In the genomic region with DNA sequence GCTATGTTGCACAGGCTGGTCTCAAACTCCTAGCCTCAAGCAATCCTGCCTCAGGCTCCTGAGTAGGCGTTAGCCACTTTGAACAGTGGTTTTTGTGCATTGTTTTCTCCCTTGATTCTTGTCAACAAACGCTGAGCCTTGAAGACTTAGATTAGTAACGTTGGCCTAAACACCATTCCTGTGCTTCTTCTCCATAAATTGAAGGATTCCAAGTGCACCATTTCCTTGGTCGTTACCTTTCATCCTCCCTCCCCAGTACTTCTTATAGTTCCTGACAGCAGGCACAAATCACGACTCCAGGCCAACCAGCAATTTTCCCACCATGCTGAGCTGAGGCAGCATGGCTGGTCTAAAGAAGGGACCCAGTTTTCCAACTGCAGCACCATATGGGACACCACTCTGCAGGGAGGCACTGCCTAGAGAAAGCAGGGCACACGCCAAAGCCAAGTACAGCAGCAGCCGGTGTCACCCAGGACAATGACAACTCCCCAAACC, we compare ENCODE assay signal across 21 cellular contexts. TPM values are rescaled to one million over a fixed set of nuclear protein-coding genes. Genes with fewer than 3 reads are reported as not detected.
DNase-seq lines count a peak whose midpoint lies in the region; ATAC-seq, FAIRE-seq and TF ChIP-seq lines count a peak whose summit lies in the region.
"Had no signal": no experiment of that assay in that cellular context is flagged by ENCODE, and none has a peak within 500 bp of the region (broad histone marks: within the 10 kb centered on the region; RNA-seq: fewer than 3 reads in every experiment).

No MANE protein-coding gene starts in this region.

- RAD21 ChIA-PET in GM12878 (lab: Charles Lee; ENCODE audit: unreplicated experiment) = interaction anchor here (1.0 to 4.7 kb wide), 7 partner anchors 26 to 255 kb away, joined by 3 to 148 read pairs (median 4); partner anchors contain the start of gene SMIM29

- H3F3A ChIP-seq in GM23338 (replicated peaks; ENCODE audit: low read depth) = peaks cover 58% of the 10 kb centered on the region

- ATAC-seq in GM23338 (peak; percentile 7; the same call in 1 of the 3 replicates), GM12878 (no peak), GM19324 (IDR thresholded peaks at IDR 0.05; ENCODE audit: low FRiP score, unreplicated experiment) (no peak)

- no peak for DNase-seq in activated naive CD4-positive, alpha-beta T cell treated with anti-CD3 and anti-CD28 coated beads for 36 hours
- no peak for DNase-seq in activated naive CD4-positive, alpha-beta T cell treated with Interleukin-2 at 50 U/mL for 16 hours
- DNase-seq in GM23338 (ENCODE audit: low spot score) (no peak), GM12878 (ENCODE audit: low read depth, low spot score) (no peak), posterior vena cava (ENCODE audit: low spot score) (peak; percentile 70), frontal cortex (ENCODE audit: low spot score in 2 of 2) (no peak), Peyer's patch (no peak)
- DNase-seq: activated CD4-positive, alpha-beta T cell treated with anti-CD3 and anti-CD28 coated beads for 4 hours; activated gamma-delta T cell treated with Interleukin-2 at 50 U/mL for 16 hours; anterior cingulate cortex; central memory CD4-positive, alpha-beta T cell; GF-D8; hippocampal formation; left lung; NCI-H1105 treated with DMSO at 0.1 percent for 48 hours; SHP77 treated with DMSO at 0.1 percent for 48 hours; T-helper 1 cell had no signal

- no TSS peak for BruUV-seq in GM12878 (replicated peaks; lab: Mats Ljungman, UMichigan)

- H3K9me2 ChIP-seq in GM23338 (ENCODE audit: insufficient read depth) = no peaks in the 10 kb centered on the region

- TF ChIP-seq POLR2A in GM12878 (IDR thresholded peaks at IDR 0.05; ENCODE audit: low read depth, low read length) = no peak
- TF ChIP-seq POLR2A in Peyer's patch (IDR thresholded peaks at IDR 0.05) = no peak

- TF ChIP-seq RAD21 in GM12878 (IDR thresholded peaks at IDR 0.05; ENCODE audit: insufficient read depth, low read depth, low read length) = no peak

- TF ChIP-seq EP300 in GM12878 (IDR thresholded peaks at IDR 0.05; ENCODE audit: borderline replicate concordance in 1 of 2, control insufficient read depth in 1 of 2, low read depth in 2 of 2, low read length in 2 of 2) = no peak

- CTCF ChIA-PET in activated naive CD4-positive, alpha-beta T cell treated with anti-CD3 and anti-CD28 coated beads for 36 hours (lab: Charles Lee) = interaction anchor here (3.5 to 5.0 kb wide), 2 partner anchors 168 to 221 kb away, joined by 13 to 54 read pairs; partner anchors contain the start of gene SMIM29
- CTCF ChIA-PET in GM12878 (lab: Yijun Ruan, JAX) = interaction anchor here (0.9 to 5.1 kb wide), 8 partner anchors 8 to 254 kb away, joined by 3 to 180 read pairs (median 20); partner anchors contain the start of genes RPS10 and SMIM29

- H3K4me1 Mint-ChIP-seq in activated naive CD4-positive, alpha-beta T cell treated with anti-CD3 and anti-CD28 coated beads for 36 hours (ENCODE audit: low read depth) = peaks cover 24% of the 10 kb centered on the region
- peaks cover 10% of the 10 kb centered on the region; the same call in 2 of the 3 replicates for H3K4me1 Mint-ChIP-seq in GM23338
- H3K4me1 Mint-ChIP-seq: mesothelial cell of epicardium had no signal

- no peaks in the 10 kb centered on the region for H3K9me3 Mint-ChIP-seq in activated naive CD4-positive, alpha-beta T cell treated with anti-CD3 and anti-CD28 coated beads for 36 hours
- H3K9me3 Mint-ChIP-seq in GM23338 = no peaks in the 10 kb centered on the region; the same call in 2 of the 3 replicates

- H3K79me2 ChIP-seq in GM23338 (replicated peaks; ENCODE audit: insufficient read depth) (peaks cover 26% of the 10 kb centered on the region), GM12878 (ENCODE audit: control insufficient read depth, insufficient read depth, low read length) (peaks cover 7% of the 10 kb centered on the region)

- H4K20me1 ChIP-seq in GM23338 (replicated peaks; ENCODE audit: insufficient read depth) (peaks cover 48% of the 10 kb centered on the region), GM12878 (ENCODE audit: control insufficient read depth, insufficient read depth) (no peaks in the 10 kb centered on the region; the same call in 1 of the 2 replicates)

- H3K27ac Mint-ChIP-seq in activated naive CD4-positive, alpha-beta T cell treated with anti-CD3 and anti-CD28 coated beads for 36 hours = peak overlapping the region; percentile 4
- H3K27ac Mint-ChIP-seq in GM23338 = no peak overlapping the region
- H3K27ac Mint-ChIP-seq: mesothelial cell of epicardium had no signal

- SMC1A ChIA-PET in GM12878 (lab: Charles Lee; ENCODE audit: uncharacterized antibody, unreplicated experiment) = interaction anchor here (2.5 to 7.9 kb wide), 5 partner anchors 8 to 193 kb away, joined by 9 to 152 read pairs (median 27); partner anchors contain the start of genes RPS10 and SMIM29

- H2AFZ ChIP-seq in GM23338 (no peak overlapping the region), GM12878 (ENCODE audit: control insufficient read depth, low read depth, low read length) (no peak overlapping the region)

- H3K9ac ChIP-seq in GM12878 (ENCODE audit: control insufficient read depth, insufficient read depth, low read length) = no peak overlapping the region

- H3K27me3 ChIP-seq in GM23338 (ENCODE audit: insufficient read depth) = no peaks in the 10 kb centered on the region
- H3K27me3 ChIP-seq in GM12878 (replicated peaks in 1 of 2; ENCODE audit: control insufficient read depth in 2 of 2, insufficient read depth in 2 of 2, low read length in 1 of 2) = no peaks in the 10 kb centered on the region
- no peaks in the 10 kb centered on the region for H3K27me3 ChIP-seq in Peyer's patch
- H3K27me3 ChIP-seq: left lung, vagina had no signal

- H3K4me2 ChIP-seq in GM23338 = no peak overlapping the region
- H3K4me2 ChIP-seq in GM12878 (ENCODE audit: control insufficient read depth, insufficient read depth) = no peak overlapping the region

- POLR2A ChIA-PET in GM12878 (lab: Charles Lee) = interaction anchor here (0.6 to 3.5 kb wide), 5 partner anchors 21 to 485 kb away, joined by 3 to 41 read pairs (median 12); partner anchors contain the start of gene SMIM29

- no peak overlapping the region for H3K4me3 ChIP-seq in GM23338
- H3K4me3 ChIP-seq in GM12878 = no peak overlapping the region
- no peak overlapping the region for H3K4me3 ChIP-seq in Peyer's patch
- H3K4me3 ChIP-seq: left lung, vagina had no signal

- intact Hi-C loops in activated naive CD4-positive, alpha-beta T cell treated with anti-CD3 and anti-CD28 coated beads for 36 hours (cut with micrococcal nuclease) = no loop called here
- intact Hi-C loops in GM12878 (cut with micrococcal nuclease; ENCODE audit: unreplicated experiment) = no loop called here
- intact Hi-C loops in posterior vena cava (cut with DNase I) = loop anchor here (2.0 to 5.0 kb wide), 2 partner anchors 220 to 222 kb away; no protein-coding TSS in a partner anchor

- H3K27ac ChIP-seq in GM23338 (ENCODE audit: low read depth) (peak overlapping the region; percentile 85; the same call in 1 of the 2 replicates), GM12878 (ENCODE audit: control insufficient read depth, insufficient read depth) (no peak overlapping the region), Peyer's patch (no peak overlapping the region)
- H3K27ac ChIP-seq: left lung, vagina had no signal

- H3K9me3 ChIP-seq in GM12878 (replicated peaks; ENCODE audit: control insufficient read depth, insufficient read depth, low read length) = no peaks in the 10 kb centered on the region
- H3K9me3 ChIP-seq in Peyer's patch = no peaks in the 10 kb centered on the region
- H3K9me3 ChIP-seq: left lung, vagina had no signal

- H3K4me1 ChIP-seq in GM23338 (ENCODE audit: insufficient read depth) (no peaks in the 10 kb centered on the region), GM12878 (ENCODE audit: control insufficient read depth, insufficient read depth, low read length) (no peaks in the 10 kb centered on the region), Peyer's patch (peaks cover 0 to 13% (median 2%) of the 10 kb centered on the region in 4 donors)

- 88% methylated on average over 7 of the region's 7 CpGs for WGBS in GM12878 (ENCODE audit: insufficient coverage, insufficient replicate concordance, low lambda C conversion rate, missing lambda C conversion rate)

- H3K36me3 ChIP-seq in GM23338 (ENCODE audit: insufficient read depth) (peaks cover 55% of the 10 kb centered on the region), GM12878 (ENCODE audit: control insufficient read depth in 2 of 2, insufficient read depth in 2 of 2, low read length in 1 of 2) (peaks cover 10 to 32% of the 10 kb centered on the region in 2 experiments), Peyer's patch (peaks cover 0 to 57% (median 5%) of the 10 kb centered on the region in 3 donors)

- H3K27me3 Mint-ChIP-seq in activated naive CD4-positive, alpha-beta T cell treated with anti-CD3 and anti-CD28 coated beads for 36 hours (ENCODE audit: low read depth) = no peaks in the 10 kb centered on the region
- H3K27me3 Mint-ChIP-seq in GM23338 (ENCODE audit: insufficient read depth, low read depth, poor library complexity) = peaks cover 12% of the 10 kb centered on the region

- TF ChIP-seq CTCF in GM23338 (conservative IDR thresholded peaks at IDR 0.05; ENCODE audit: low read depth in 2 of 2) = no peak
- TF ChIP-seq CTCF in GM12878 (IDR thresholded peaks at IDR 0.05 in 2 of 3, conservative IDR thresholded peaks at IDR 0.05 in 1 of 3; ENCODE audit: control insufficient read depth in 2 of 3, extremely low read depth in 1 of 3, insufficient read depth in 1 of 3, low read depth in 3 of 3, low read length in 3 of 3) = no peak
- no peak for TF ChIP-seq CTCF in Peyer's patch (IDR thresholded peaks at IDR 0.05)

- no peak overlapping the region for H3K4me3 Mint-ChIP-seq in activated naive CD4-positive, alpha-beta T cell treated with anti-CD3 and anti-CD28 coated beads for 36 hours
- no peak overlapping the region for H3K4me3 Mint-ChIP-seq in GM23338
- H3K4me3 Mint-ChIP-seq: mesothelial cell of epicardium had no signal

- FAIRE-seq in GM12878 (lab: Jason Lieb, UNC) = no peak
- FAIRE-seq in frontal cortex (lab: Jason Lieb, UNC) = no peak
- FAIRE-seq: TTC549 had no signal

- in situ Hi-C loops in GM12878 (cut with MboI) = loop anchor here (5.0 kb wide), 1 partner anchor 175 kb away; no protein-coding TSS in a partner anchor

- peaks cover 51% of the 10 kb centered on the region for H3K36me3 Mint-ChIP-seq in activated naive CD4-positive, alpha-beta T cell treated with anti-CD3 and anti-CD28 coated beads for 36 hours (ENCODE audit: low read depth)
- peaks cover 74% of the 10 kb centered on the region for H3K36me3 Mint-ChIP-seq in GM23338 (ENCODE audit: low read depth)

RNA-seq across cellular contexts. Expression of gene RPS10, which starts 8.9 kb away (rescaled TPM):
- 1,000 to 10,000 TPM; 2,718 to 2,727 TPM for total RNA-seq in activated naive CD4-positive, alpha-beta T cell treated with anti-CD3 and anti-CD28 coated beads for 36 hours
- total RNA-seq in GM23338 (2014; rRNA removed; shearing (Covaris generic)) = 1,675 and 2,175 TPM in 2 replicates
- polyA plus RNA-seq in GM23338 (2016; fragmentation: Nextera tagmentation; extraction: Ambion mirVana) = 1,755 and 1,834 TPM in 2 replicates
- 360 and 401 TPM in 2 replicates for total RNA-seq in GM12878 (2013; cell fraction: nucleolus; rRNA removed)
- total RNA-seq in GM12878 (2014; rRNA removed) = 3,265 and 3,625 TPM in 2 replicates
- total RNA-seq in GM12878 (2014; rRNA removed; fragmentation: Illumina TruSeq; extraction: Trizol) = 3,150 and 3,233 TPM in 2 replicates
- total RNA-seq in GM12878 (2021) = 2,325 and 2,481 TPM in 2 replicates
- 8,423 TPM for polyA plus RNA-seq in GM12878 (2011; ENCODE audit: low read depth)
- polyA plus RNA-seq in GM12878 (2011; rRNA removed) = 2,575 and 3,799 TPM in 2 replicates
- 6,646 and 9,086 TPM in 2 replicates for polyA plus RNA-seq in GM12878 (2011; cell fraction: cytosol; rRNA removed)
- 1,492 and 1,706 TPM in 2 replicates for polyA plus RNA-seq in GM12878 (2011; cell fraction: nucleus; rRNA removed)
- 3,794 and 4,086 TPM in 2 replicates for polyA plus RNA-seq in GM12878 (2012)
- 3,495 and 3,970 TPM in 2 replicates for polyA plus RNA-seq in GM12878 (2014; fragmentation: Illumina TruSeq; extraction: Trizol)
- polyA plus RNA-seq in GM12878 (2014; fragmentation: Nextera tagmentation; extraction: Ambion mirVana) = 1,000 to 10,000 TPM; 2,067 to 2,394 TPM
- polyA plus RNA-seq in GM12878 (2014; rRNA removed) = 3,767 and 4,060 TPM in 2 replicates
- 1,000 to 10,000 TPM; 1,546 to 1,554 TPM for polyA plus RNA-seq in GM12878 (2016; fragmentation: Nextera tagmentation; extraction: Ambion mirVana)
- polyA minus RNA-seq in GM12878 (2011; rRNA and poly(A)+ RNA removed) = 1,866 and 2,585 TPM in 2 replicates
- 439 and 466 TPM in 2 replicates for polyA minus RNA-seq in GM12878 (2011; cell fraction: cytosol; rRNA and poly(A)+ RNA removed)
- 136 and 165 TPM in 2 replicates for polyA minus RNA-seq in GM12878 (2011; cell fraction: nucleus; rRNA and poly(A)+ RNA removed)
- total RNA-seq in posterior vena cava = 1,000 to 10,000 TPM in 1 of 2 donors, 100 to 1,000 TPM in 1; 962 to 1,039 TPM
- total RNA-seq in frontal cortex = 792 TPM
- total RNA-seq in Peyer's patch = 1,000 to 10,000 TPM in 2 of 4 donors, 100 to 1,000 TPM in 2; 729 to 2,642 (median 1,002) TPM

RNA-seq across cellular contexts. Expression of gene NUDT3, which starts 24.5 kb away (rescaled TPM):
- total RNA-seq in activated naive CD4-positive, alpha-beta T cell treated with anti-CD3 and anti-CD28 coated beads for 36 hours = 10 to 100 TPM; 14.0 to 14.3 TPM
- total RNA-seq in GM23338 (2014; rRNA removed; shearing (Covaris generic)) = 31.1 and 32.5 TPM in 2 replicates
- 11.5 and 12.1 TPM in 2 replicates for polyA plus RNA-seq in GM23338 (2016; fragmentation: Nextera tagmentation; extraction: Ambion mirVana)
- 32.2 and 32.9 TPM in 2 replicates for total RNA-seq in GM12878 (2013; cell fraction: nucleolus; rRNA removed)
- total RNA-seq in GM12878 (2014; rRNA removed) = 27.3 and 32.4 TPM in 2 replicates
- 32.1 and 32.3 TPM in 2 replicates for total RNA-seq in GM12878 (2014; rRNA removed; fragmentation: Illumina TruSeq; extraction: Trizol)
- 27.8 and 28.5 TPM in 2 replicates for total RNA-seq in GM12878 (2021)
- 4.2 TPM for polyA plus RNA-seq in GM12878 (2011; ENCODE audit: low read depth)
- 17.9 and 20.9 TPM in 2 replicates for polyA plus RNA-seq in GM12878 (2011; rRNA removed)
- polyA plus RNA-seq in GM12878 (2011; cell fraction: cytosol; rRNA removed) = 10.5 and 11.0 TPM in 2 replicates
- 8.2 and 10.1 TPM in 2 replicates for polyA plus RNA-seq in GM12878 (2011; cell fraction: nucleus; rRNA removed)
- 4.6 and 5.9 TPM in 2 replicates for polyA plus RNA-seq in GM12878 (2012)
- polyA plus RNA-seq in GM12878 (2014; fragmentation: Illumina TruSeq; extraction: Trizol) = 28.5 and 34.7 TPM in 2 replicates
- 10 to 100 TPM in 1 of 2 experiments, 1 to 10 TPM in 1; 2.4 to 23.6 TPM for polyA plus RNA-seq in GM12878 (2014; fragmentation: Nextera tagmentation; extraction: Ambion mirVana)
- 25.8 and 27.6 TPM in 2 replicates for polyA plus RNA-seq in GM12878 (2014; rRNA removed)
- 10 to 100 TPM; 13.8 to 14.2 TPM for polyA plus RNA-seq in GM12878 (2016; fragmentation: Nextera tagmentation; extraction: Ambion mirVana)
- 22.7 and 22.9 TPM in 2 replicates for polyA minus RNA-seq in GM12878 (2011; rRNA and poly(A)+ RNA removed)
- polyA minus RNA-seq in GM12878 (2011; cell fraction: cytosol; rRNA and poly(A)+ RNA removed) = 8.3 and 10.4 TPM in 2 replicates
- polyA minus RNA-seq in GM12878 (2011; cell fraction: nucleus; rRNA and poly(A)+ RNA removed) = 3.4 and 5.5 TPM in 2 replicates
- 10 to 100 TPM; 41.9 to 49.9 TPM for total RNA-seq in posterior vena cava
- total RNA-seq in frontal cortex = 96.2 TPM
- 10 to 100 TPM; 17.3 to 28.1 (median 20.6) TPM for total RNA-seq in Peyer's patch

RNA-seq across cellular contexts. Expression of gene PACSIN1, which starts 49.0 kb away (rescaled TPM):
- under 1 TPM; 0.07 to 0.15 TPM for total RNA-seq in activated naive CD4-positive, alpha-beta T cell treated with anti-CD3 and anti-CD28 coated beads for 36 hours
- total RNA-seq in GM23338 (2014; rRNA removed; shearing (Covaris generic)) = 6.2 and 8.7 TPM in 2 replicates
- polyA plus RNA-seq in GM23338 (2016; fragmentation: Nextera tagmentation; extraction: Ambion mirVana) (4.7 and 5.2 TPM in 2 replicates), GM12878 (2011; rRNA removed) (6.9 and 7.5 TPM in 2 replicates), GM12878 (2014; fragmentation: Illumina TruSeq; extraction: Trizol) (3.3 and 4.8 TPM in 2 replicates), GM12878 (2014; fragmentation: Nextera tagmentation; extraction: Ambion mirVana) (under 1 TPM; 0.50 to 0.75 TPM), GM12878 (2014; rRNA removed) (6.8 and 6.9 TPM in 2 replicates), GM12878 (2016; fragmentation: Nextera tagmentation; extraction: Ambion mirVana) (1 to 10 TPM; 1.7 to 2.0 TPM)
- 2.1 and 3.9 TPM in 2 replicates for total RNA-seq in GM12878 (2013; cell fraction: nucleolus; rRNA removed)
- total RNA-seq in GM12878 (2014; rRNA removed) (3.6 and 5.1 TPM in 2 replicates), GM12878 (2014; rRNA removed; fragmentation: Illumina TruSeq; extraction: Trizol) (1.9 and 2.1 TPM in 2 replicates), GM12878 (2021) (8.9 and 9.4 TPM in 2 replicates), posterior vena cava (under 1 TPM in 1 of 2 donors, not detected in 1; 0.09 TPM), frontal cortex (2.9 TPM), Peyer's patch (1 to 10 TPM in 1 of 4 donors, under 1 TPM in 2, not detected in 1; 0.28 to 9.9 (median 0.40) TPM)
- 0.25 TPM for polyA plus RNA-seq in GM12878 (2011; ENCODE audit: low read depth)
- 9.0 and 10.1 TPM in 2 replicates for polyA plus RNA-seq in GM12878 (2011; cell fraction: cytosol; rRNA removed)
- polyA plus RNA-seq in GM12878 (2011; cell fraction: nucleus; rRNA removed) = 22.5 and 29.3 TPM in 2 replicates
- polyA plus RNA-seq in GM12878 (2012) = 1.2 and 1.4 TPM in 2 replicates
- 5.2 and 8.2 TPM in 2 replicates for polyA minus RNA-seq in GM12878 (2011; rRNA and poly(A)+ RNA removed)
- polyA minus RNA-seq in GM12878 (2011; cell fraction: cytosol; rRNA and poly(A)+ RNA removed) = 4.1 and 5.1 TPM in 2 replicates
- polyA minus RNA-seq in GM12878 (2011; cell fraction: nucleus; rRNA and poly(A)+ RNA removed) = 3.9 and 4.7 TPM in 2 replicates

Comparison
In these comparisons a context has a peak if more than half of its experiments do, and no peak if none do; other contexts are left out.
1. intact Hi-C loops: an anchor here in posterior vena cava (2.0 to 5.0 kb wide); none called in activated naive CD4-positive, alpha-beta T cell treated with anti-CD3 and anti-CD28 coated beads for 36 hours and GM12878.